ENCODE assay signal across 13 cellular contexts in the genomic region with DNA sequence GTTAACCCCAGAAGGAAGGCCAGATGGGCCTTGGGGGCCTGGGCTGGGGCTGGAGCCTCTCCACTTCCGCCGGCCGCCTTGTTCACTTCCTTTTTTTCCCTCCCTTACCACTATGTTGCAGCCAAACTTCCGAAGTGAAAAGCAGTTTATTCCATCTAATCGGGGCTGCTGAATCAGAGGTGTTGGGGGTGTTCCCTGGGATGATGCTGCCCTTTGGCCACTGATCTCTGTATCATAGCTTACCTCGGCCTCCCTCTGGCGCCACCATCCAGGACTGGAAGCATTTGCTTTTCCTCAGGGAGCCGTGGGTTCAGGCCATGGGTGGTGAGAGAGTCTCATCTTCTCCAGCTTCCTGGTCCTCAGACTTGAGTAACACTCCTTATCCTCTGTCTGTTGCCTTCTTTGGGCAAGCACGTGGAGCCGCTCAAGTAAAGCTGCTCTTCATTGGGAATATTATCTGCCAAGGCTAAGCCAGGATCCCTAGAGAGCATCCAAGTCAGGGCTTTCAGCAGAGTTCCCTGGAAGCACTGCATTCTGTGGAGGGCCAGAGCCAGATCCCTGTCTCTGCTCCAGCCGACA. TPM values are rescaled to one million over a fixed set of nuclear protein-coding genes. Genes with fewer than 3 reads are reported as not detected.
DNase-seq lines count a peak whose midpoint lies in the region; ATAC-seq, FAIRE-seq and TF ChIP-seq lines count a peak whose summit lies in the region.
"Had no signal": no experiment of that assay in that cellular context is flagged by ENCODE, and none has a peak within 500 bp of the region (broad histone marks: within the 10 kb centered on the region; RNA-seq: fewer than 3 reads in every experiment).

No MANE protein-coding gene starts in this region.

- no peak for TF ChIP-seq CTCF in NB4 (IDR thresholded peaks at IDR 0.05; ENCODE audit: low read depth, low read length)
- TF ChIP-seq CTCF in pancreas (IDR thresholded peaks at IDR 0.05) = no peak

- peaks cover 0 to 7% (median 0%) of the 10 kb centered on the region in 11 experiments; a peak in 2 of 22 replicates for H4K20me1 ChIP-seq in BLaER1 treated with 17β-estradiol and CSF1 and Interleukin-3, amounts not matched to agents 10 nM and 100 nM

- FAIRE-seq in pancreas (lab: Jason Lieb, UNC) = no peak
- FAIRE-seq: GM18507, keratinocyte had no signal

- H3K27ac ChIP-seq in BLaER1 treated with 17β-estradiol and CSF1 and Interleukin-3, amounts not matched to agents 10 nM and 100 nM = peak overlapping the region; percentile 34 to 85 (median 79); a peak in 21 of 22 replicates
- H3K27ac ChIP-seq in pancreas (no peak overlapping the region), SJCRH30 (no peak overlapping the region), caudate nucleus (ENCODE audit: low read depth, low read length) (no peak overlapping the region)

- H3K9ac ChIP-seq in BLaER1 treated with 17β-estradiol and CSF1 and Interleukin-3, amounts not matched to agents 10 nM and 100 nM = peak overlapping the region in 9 of 11 experiments; percentile 2 to 61 (median 54); a peak in 14 of 22 replicates

- no peaks in the 10 kb centered on the region for H3K27me3 ChIP-seq in BLaER1 treated with 17β-estradiol and CSF1 and Interleukin-3, amounts not matched to agents 10 nM and 100 nM
- H3K27me3 ChIP-seq in pancreas = no peaks in the 10 kb centered on the region
- no peaks in the 10 kb centered on the region for H3K27me3 ChIP-seq in SJCRH30

- peak; percentile 87 for DNase-seq in NB4 (ENCODE audit: low read depth)
- peak; percentile 64 for DNase-seq in Right ventricle myocardium superior
- DNase-seq in pancreas = no peak
- no peak for DNase-seq in SJCRH30
- DNase-seq in caudate nucleus (lab: John Stamatoyannopoulos, UW) = no peak
- DNase-seq: activated CD8-positive, alpha-beta T cell treated with anti-CD3 and anti-CD28 coated beads for 36 hours; activated naive CD4-positive, alpha-beta T cell; stimulated activated CD4-positive, alpha-beta T cell treated with anti-CD3 and anti-CD28 coated beads, Interleukin-15, amount 100 ng/mL, for 24 hours had no signal

- H3K4me1 ChIP-seq in BLaER1 treated with 17β-estradiol and CSF1 and Interleukin-3, amounts not matched to agents 10 nM and 100 nM = peaks cover 33 to 71% (median 58%) of the 10 kb centered on the region in 10 experiments
- no peaks in the 10 kb centered on the region for H3K4me1 ChIP-seq in pancreas
- peaks cover 7% of the 10 kb centered on the region for H3K4me1 ChIP-seq in SJCRH30

- H3K4me3 ChIP-seq in BLaER1 treated with 17β-estradiol and CSF1 and Interleukin-3, amounts not matched to agents 10 nM and 100 nM = peak overlapping the region in 5 of 10 experiments; percentile 9 to 33 (median 26); a peak in 6 of 20 replicates
- H3K4me3 ChIP-seq in NB4 (ENCODE audit: low read depth, low read length) (peak overlapping the region; percentile 37), pancreas (no peak overlapping the region), SJCRH30 (no peak overlapping the region)

- peaks cover 0 to 10% (median 7%) of the 10 kb centered on the region in 11 experiments; a peak in 7 of 22 replicates for H3K36me3 ChIP-seq in BLaER1 treated with 17β-estradiol and CSF1 and Interleukin-3, amounts not matched to agents 10 nM and 100 nM
- H3K36me3 ChIP-seq in pancreas (no peaks in the 10 kb centered on the region), SJCRH30 (no peaks in the 10 kb centered on the region)

- H3K9me3 ChIP-seq in BLaER1 treated with 17β-estradiol and CSF1 and Interleukin-3, amounts not matched to agents 10 nM and 100 nM (replicated peaks in 1 of 11) = peaks cover 0 to 13% (median 8%) of the 10 kb centered on the region in 11 experiments; a peak in 11 of 22 replicates
- H3K9me3 ChIP-seq in pancreas (no peaks in the 10 kb centered on the region), SJCRH30 (replicated peaks) (no peaks in the 10 kb centered on the region)

- intact Hi-C loops in Right ventricle myocardium superior (cut with DNase I) (no loop called here), pancreas (cut with DNase I) (no loop called here)

- TF ChIP-seq POLR2A in NB4 (IDR thresholded peaks at IDR 0.05; ENCODE audit: extremely low read depth, insufficient read length) = no peak

- ATAC-seq in Right ventricle myocardium superior (ENCODE audit: poor library complexity) (peak; percentile 69), pancreas (peak in 3 of 4 donors; percentile 22 to 48 (median 42)), GM21515 (IDR thresholded peaks at IDR 0.05; ENCODE audit: unreplicated experiment) (no peak), HG03025 (IDR thresholded peaks at IDR 0.05; ENCODE audit: low FRiP score, unreplicated experiment) (no peak)

- H3K4me2 ChIP-seq in BLaER1 treated with 17β-estradiol and CSF1 and Interleukin-3, amounts not matched to agents 10 nM and 100 nM = peak overlapping the region; percentile 78 to 93 (median 89)

- 81 to 82% methylated on average over 11 of the region's 11 CpGs for WGBS in pancreas, 2 donors

RNA-seq across cellular contexts. Expression of a gene that starts 39.6 kb away (rescaled TPM):
- total RNA-seq in Right ventricle myocardium superior = 2.6 TPM
- total RNA-seq in pancreas = 1 to 10 TPM; 2.5 to 6.4 (median 3.2) TPM
- 1 to 10 TPM; 2.7 TPM for polyA plus RNA-seq in pancreas
- total RNA-seq in SJCRH30 (2014; rRNA removed; shearing (Covaris generic)) = 10.3 and 11.5 TPM in 2 replicates

RNA-seq across cellular contexts. Expression of a gene that starts 40.7 kb away (rescaled TPM):
- total RNA-seq in Right ventricle myocardium superior = 27.2 TPM
- total RNA-seq in pancreas = 10 to 100 TPM in 1 of 6 donors, 1 to 10 TPM in 5; 5.3 to 12.1 (median 7.3) TPM
- 10 to 100 TPM in 1 of 2 donors, 1 to 10 TPM in 1; 7.5 to 15.3 TPM for polyA plus RNA-seq in pancreas
- total RNA-seq in SJCRH30 (2014; rRNA removed; shearing (Covaris generic)) = 15.1 and 16.3 TPM in 2 replicates

Comparison
In these comparisons a context has a peak if more than half of its experiments do, and no peak if none do; other contexts are left out.
1. H3K27ac ChIP-seq: peak in BLaER1 treated with 17β-estradiol and CSF1 and Interleukin-3, amounts not matched to agents 10 nM and 100 nM (11 of 11); none in pancreas (0 of 4), SJCRH30 (single experiment) and caudate nucleus (single experiment).
2. DNase-seq: peak in NB4 (single experiment) and Right ventricle myocardium superior (single experiment); none in pancreas (0 of 6), SJCRH30 (0 of 2) and caudate nucleus (0 of 61).
3. ATAC-seq: peak in Right ventricle myocardium superior (single experiment) and pancreas (3 of 4); none in GM21515 (single experiment) and HG03025 (single experiment).